Comparison of ENCODE assay signal across 14 cellular contexts in the genomic region with DNA sequence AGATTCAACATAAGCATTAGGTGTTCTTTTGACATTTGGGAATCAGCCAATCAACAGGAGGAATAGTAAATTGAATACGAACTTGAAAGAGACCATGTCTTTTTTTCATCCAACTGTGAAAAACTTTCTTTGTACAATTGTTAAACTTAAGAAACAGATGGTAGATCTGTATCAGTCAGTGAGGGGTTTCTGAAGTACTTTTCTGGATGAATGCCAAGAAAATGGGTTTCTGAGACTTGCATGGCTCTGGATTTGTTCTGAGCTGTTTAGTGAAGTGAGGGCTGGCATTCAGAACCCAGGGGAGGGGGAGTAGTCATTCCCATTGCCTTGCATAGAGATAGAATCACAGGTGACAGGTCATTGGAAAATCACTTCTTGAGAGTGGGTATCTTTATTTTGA. TPM values are rescaled to one million over a fixed set of nuclear protein-coding genes. Genes with fewer than 3 reads are reported as not detected.
DNase-seq lines count a peak whose midpoint lies in the region; ATAC-seq, FAIRE-seq and TF ChIP-seq lines count a peak whose summit lies in the region.
"Had no signal": no experiment of that assay in that cellular context is flagged by ENCODE, and none has a peak within 500 bp of the region (broad histone marks: within the 10 kb centered on the region; RNA-seq: fewer than 3 reads in every experiment).

No MANE protein-coding gene starts in this region.

- no peaks in the 10 kb centered on the region for H3K9me3 ChIP-seq in CD4-positive, CD25-positive, alpha-beta regulatory T cell (ENCODE audit: control insufficient read depth in 2 of 2, low read length in 2 of 2)
- no peaks in the 10 kb centered on the region for H3K9me3 ChIP-seq in tibial nerve
- H3K9me3 ChIP-seq: adrenal gland, heart left ventricle, lower lobe of right lung, thyroid gland had no signal

- 58 to 67% methylated on average over 1 of the region's 1 CpG for WGBS in tibial nerve, 2 donors

- H3K4me1 Mint-ChIP-seq in CD4-positive, CD25-positive, alpha-beta regulatory T cell = peaks cover 61 to 92% (median 78%) of the 10 kb centered on the region in 4 donors
- peaks cover 53% of the 10 kb centered on the region for H3K4me1 Mint-ChIP-seq in dendritic cell treated with granulocyte-macrophage colony-stimulating factor and Interleukin-4, amounts not matched to agents 40 ng/mL and 50 ng/mL, for 4 days (ENCODE audit: low read depth)

- intact Hi-C loops in dendritic cell treated with granulocyte-macrophage colony-stimulating factor and Interleukin-4, amounts not matched to agents 40 ng/mL and 50 ng/mL, for 4 days (cut with micrococcal nuclease) = no loop called here

- TF ChIP-seq POLR2A in tibial nerve (IDR thresholded peaks at IDR 0.05) = no peak

- H3K27me3 ChIP-seq in CD4-positive, CD25-positive, alpha-beta regulatory T cell (ENCODE audit: control insufficient read depth, insufficient read depth, low read length) = no peaks in the 10 kb centered on the region
- H3K27me3 ChIP-seq in HL-60 (ENCODE audit: insufficient read depth, poor library complexity, severe bottlenecking) = no peaks in the 10 kb centered on the region
- H3K27me3 ChIP-seq in tibial nerve = no peaks in the 10 kb centered on the region
- H3K27me3 ChIP-seq: adrenal gland, heart left ventricle, thyroid gland had no signal

- TF ChIP-seq EP300 in tibial nerve (IDR thresholded peaks at IDR 0.05) = no peak

- peak in 2 of 3 donors; percentile 37 to 64 for DNase-seq in CD4-positive, CD25-positive, alpha-beta regulatory T cell
- DNase-seq in HL-60 (ENCODE audit: low read depth in 1 of 2, low spot score in 1 of 2) (no peak), OCI-M1 (lab: John Stamatoyannopoulos, UW) (peak; percentile 69), HT-29 (ENCODE audit: low spot score) (no peak), MV-4-11 (lab: John Stamatoyannopoulos, UW) (no peak), D721Med (ENCODE audit: insufficient read length, low spot score) (no peak), tibial nerve (ENCODE audit: low spot score in 2 of 2) (no peak)
- DNase-seq: adrenal gland, heart left ventricle, lower lobe of right lung, NCI-H1048, thyroid gland, WERI-Rb-1 had no signal

- no peak for FAIRE-seq in D721Med (lab: Jason Lieb, UNC)

- peaks cover 36% of the 10 kb centered on the region for H3K36me3 ChIP-seq in CD4-positive, CD25-positive, alpha-beta regulatory T cell (ENCODE audit: control insufficient read depth, insufficient read depth, low read length)
- no peaks in the 10 kb centered on the region for H3K36me3 ChIP-seq in tibial nerve
- H3K36me3 ChIP-seq: adrenal gland, heart left ventricle, lower lobe of right lung, thyroid gland, WERI-Rb-1 had no signal

- H3K27ac Mint-ChIP-seq in CD4-positive, CD25-positive, alpha-beta regulatory T cell = peak overlapping the region; percentile 97 to 99 (median 98)
- peak overlapping the region; percentile 60 for H3K27ac Mint-ChIP-seq in dendritic cell treated with granulocyte-macrophage colony-stimulating factor and Interleukin-4, amounts not matched to agents 40 ng/mL and 50 ng/mL, for 4 days

- peak overlapping the region; percentile 97 for H3K27ac ChIP-seq in CD4-positive, CD25-positive, alpha-beta regulatory T cell (ENCODE audit: insufficient read depth, low read length, poor library complexity, severe bottlenecking)
- H3K27ac ChIP-seq in HL-60 (replicated peaks) (peak overlapping the region; percentile 82), tibial nerve (no peak overlapping the region)
- H3K27ac ChIP-seq: adrenal gland, lower lobe of right lung, thyroid gland, WERI-Rb-1 had no signal

- H3K4me1 ChIP-seq in CD4-positive, CD25-positive, alpha-beta regulatory T cell (ENCODE audit: control insufficient read depth, insufficient read depth, low read length, poor library complexity, severe bottlenecking) = peaks cover 97% of the 10 kb centered on the region
- peaks cover 0 to 11% (median under 1%) of the 10 kb centered on the region in 4 donors for H3K4me1 ChIP-seq in tibial nerve
- H3K4me1 ChIP-seq: adrenal gland, lower lobe of right lung, thyroid gland had no signal

- peaks cover 59% of the 10 kb centered on the region for H3K36me3 Mint-ChIP-seq in CD4-positive, CD25-positive, alpha-beta regulatory T cell
- peaks cover 69% of the 10 kb centered on the region for H3K36me3 Mint-ChIP-seq in dendritic cell treated with granulocyte-macrophage colony-stimulating factor and Interleukin-4, amounts not matched to agents 40 ng/mL and 50 ng/mL, for 4 days (ENCODE audit: low read depth)

- H3K4me3 Mint-ChIP-seq in CD4-positive, CD25-positive, alpha-beta regulatory T cell = peak overlapping the region; percentile 80 to 97 (median 88)
- H3K4me3 Mint-ChIP-seq in dendritic cell treated with granulocyte-macrophage colony-stimulating factor and Interleukin-4, amounts not matched to agents 40 ng/mL and 50 ng/mL, for 4 days = no peak overlapping the region

- no peak for ATAC-seq in CD4-positive, CD25-positive, alpha-beta regulatory T cell (ENCODE audit: low read depth in 2 of 2)
- ATAC-seq: heart left ventricle, lower lobe of right lung had no signal

- H3K27me3 Mint-ChIP-seq in CD4-positive, CD25-positive, alpha-beta regulatory T cell = peaks cover 11% of the 10 kb centered on the region
- H3K27me3 Mint-ChIP-seq in dendritic cell treated with granulocyte-macrophage colony-stimulating factor and Interleukin-4, amounts not matched to agents 40 ng/mL and 50 ng/mL, for 4 days = no peaks in the 10 kb centered on the region

- TF ChIP-seq CTCF in HL-60 (IDR thresholded peaks at IDR 0.05; ENCODE audit: insufficient read depth, low read length) = no peak
- no peak for TF ChIP-seq CTCF in D721Med (IDR thresholded peaks at IDR 0.05; ENCODE audit: insufficient read depth, missing control alignments)
- TF ChIP-seq CTCF in tibial nerve (IDR thresholded peaks at IDR 0.05) = no peak

- H3K4me3 ChIP-seq in CD4-positive, CD25-positive, alpha-beta regulatory T cell (ENCODE audit: low read depth, low read length) = peak overlapping the region; percentile 80
- H3K4me3 ChIP-seq in HL-60 (replicated peaks; ENCODE audit: insufficient read depth, low read length) (no peak overlapping the region), tibial nerve (no peak overlapping the region)
- H3K4me3 ChIP-seq: adrenal gland, lower lobe of right lung, thyroid gland had no signal

- no peaks in the 10 kb centered on the region for H3K9me3 Mint-ChIP-seq in CD4-positive, CD25-positive, alpha-beta regulatory T cell
- H3K9me3 Mint-ChIP-seq in dendritic cell treated with granulocyte-macrophage colony-stimulating factor and Interleukin-4, amounts not matched to agents 40 ng/mL and 50 ng/mL, for 4 days = peaks cover 8% of the 10 kb centered on the region

RNA-seq across cellular contexts. Expression of a gene that starts 37.4 kb away (rescaled TPM):
- total RNA-seq in CD4-positive, CD25-positive, alpha-beta regulatory T cell = 946 TPM
- polyA plus RNA-seq in CD4-positive, CD25-positive, alpha-beta regulatory T cell = 1,000 to 10,000 TPM; 1,055 to 1,099 (median 1,073) TPM
- not detected in 2 replicates for total RNA-seq in HT-29 (2014; rRNA removed; shearing (Covaris generic))
- total RNA-seq in tibial nerve = 10 to 100 TPM; 10.3 to 16.5 (median 13.6) TPM

Comparison
In these comparisons a context has a peak if more than half of its experiments do, and no peak if none do; other contexts are left out.
1. DNase-seq: peak in CD4-positive, CD25-positive, alpha-beta regulatory T cell (2 of 3) and OCI-M1 (single experiment); none in HL-60 (0 of 2), HT-29 (single experiment), MV-4-11 (single experiment), D721Med (single experiment) and tibial nerve (0 of 2).
2. H3K27ac ChIP-seq: peak in CD4-positive, CD25-positive, alpha-beta regulatory T cell (single experiment) and HL-60 (single experiment); none in tibial nerve (0 of 4).
3. RNA of a gene that starts 37.4 kb away (total RNA-seq): 946 TPM in CD4-positive, CD25-positive, alpha-beta regulatory T cell (single experiment); 10.3 to 16.5 TPM in tibial nerve and not detected in HT-29; every median in the first group is over 10 times any median in the second.